In genomic region chr15:74937602-74938371, GRCh38 we compare ENCODE assay signal across 1 cellular context.
A peak's percentile ranks its signal among the peaks of the same experiment; 100 is the strongest.
TF ChIP-seq lines count a peak whose summit lies in the region.

Gene COX5A (minus strand): TSS chr15:74938073. CDS start chr15:74938014, 59 bp downstream.

TF ChIP-seq in K562, 482 proteins besides CTCF, POLR2A, EP300 and RAD21 (continued from another document and continues in another):
- TF ChIP-seq RREB1 (CRISPR knock-in tag; IDR thresholded peaks at IDR 0.05) (no peak), KLF1 (tag; IDR thresholded peaks at IDR 0.05) (peak; percentile 41; the same call in 1 of the 2 replicates), TRIM24 (IDR thresholded peaks at IDR 0.05) (0 out of 4 replicates have a peak, but pooled peaks of 1 of the 2 experiments have one; percentile 11), E2F3 (CRISPR knock-in tag; IDR thresholded peaks at IDR 0.05) (0 out of 2 replicates have a peak, but pooled peaks have one; percentile 48), ZNF274 (IDR thresholded peaks at IDR 0.05; ENCODE audit: borderline replicate concordance, low read depth, low read length) (no peak), FOXK1 (CRISPR knock-in tag; IDR thresholded peaks at IDR 0.05; ENCODE audit: borderline replicate concordance) (no peak), U2AF1 (optimal IDR thresholded peaks at IDR 0.05; ENCODE audit: low read depth, low read length) (peak; percentile 52), SUPT5H (IDR thresholded peaks at IDR 0.05) (peak; percentile 92), TEAD1 (CRISPR knock-in tag; IDR thresholded peaks at IDR 0.05) (peak in 1 of 2 experiments; percentile 62; a peak in 2 of 4 replicates), KLF16 (IDR thresholded peaks at IDR 0.05) (peak; percentile 60; the same call in 1 of the 2 replicates), ZNF253 (CRISPR knock-in tag; conservative IDR thresholded peaks at IDR 0.05) (no peak), RHOXF2B (CRISPR knock-in tag; conservative IDR thresholded peaks at IDR 0.05) (no peak), USF2 (CRISPR knock-in tag; IDR thresholded peaks at IDR 0.05) (peak; percentile 92), BCOR (IDR thresholded peaks at IDR 0.05) (peak; percentile 41; the same call in 1 of the 2 replicates), FOXM1 (IDR thresholded peaks at IDR 0.05; ENCODE audit: low read depth) (no peak), FOXM1 (CRISPR knock-in tag; IDR thresholded peaks at IDR 0.05; ENCODE audit: low read depth) (peak; percentile 90; the same call in 1 of the 2 replicates), MAFF (IDR thresholded peaks at IDR 0.05; ENCODE audit: low read length) (no peak), SP1 (CRISPR knock-in tag; IDR thresholded peaks at IDR 0.05) (peak; percentile 67; the same call in 1 of the 2 replicates), MGA (IDR thresholded peaks at IDR 0.05) (peak; percentile 6; the same call in 1 of the 2 replicates), ZNF354B (CRISPR knock-in tag; IDR thresholded peaks at IDR 0.05) (no peak), ETV1 (tag; conservative IDR thresholded peaks at IDR 0.05; ENCODE audit: low read depth) (no peak), PHB2 (IDR thresholded peaks at IDR 0.05; ENCODE audit: low read depth) (no peak), ELK1 (CRISPR knock-in tag; IDR thresholded peaks at IDR 0.05) (no peak), ELF4 (CRISPR knock-in tag; IDR thresholded peaks at IDR 0.05) (no peak), GTF3C2 (IDR thresholded peaks at IDR 0.05; ENCODE audit: borderline replicate concordance, extremely low read depth, insufficient read length) (no peak)
- TF ChIP-seq, protein P1, sequence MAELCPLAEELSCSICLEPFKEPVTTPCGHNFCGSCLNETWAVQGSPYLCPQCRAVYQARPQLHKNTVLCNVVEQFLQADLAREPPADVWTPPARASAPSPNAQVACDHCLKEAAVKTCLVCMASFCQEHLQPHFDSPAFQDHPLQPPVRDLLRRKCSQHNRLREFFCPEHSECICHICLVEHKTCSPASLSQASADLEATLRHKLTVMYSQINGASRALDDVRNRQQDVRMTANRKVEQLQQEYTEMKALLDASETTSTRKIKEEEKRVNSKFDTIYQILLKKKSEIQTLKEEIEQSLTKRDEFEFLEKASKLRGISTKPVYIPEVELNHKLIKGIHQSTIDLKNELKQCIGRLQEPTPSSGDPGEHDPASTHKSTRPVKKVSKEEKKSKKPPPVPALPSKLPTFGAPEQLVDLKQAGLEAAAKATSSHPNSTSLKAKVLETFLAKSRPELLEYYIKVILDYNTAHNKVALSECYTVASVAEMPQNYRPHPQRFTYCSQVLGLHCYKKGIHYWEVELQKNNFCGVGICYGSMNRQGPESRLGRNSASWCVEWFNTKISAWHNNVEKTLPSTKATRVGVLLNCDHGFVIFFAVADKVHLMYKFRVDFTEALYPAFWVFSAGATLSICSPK (IDR thresholded peaks at IDR 0.05; ENCODE audit: borderline replicate concordance) = no peak; the same call in 1 of the 2 replicates
- TF ChIP-seq, protein P2, sequence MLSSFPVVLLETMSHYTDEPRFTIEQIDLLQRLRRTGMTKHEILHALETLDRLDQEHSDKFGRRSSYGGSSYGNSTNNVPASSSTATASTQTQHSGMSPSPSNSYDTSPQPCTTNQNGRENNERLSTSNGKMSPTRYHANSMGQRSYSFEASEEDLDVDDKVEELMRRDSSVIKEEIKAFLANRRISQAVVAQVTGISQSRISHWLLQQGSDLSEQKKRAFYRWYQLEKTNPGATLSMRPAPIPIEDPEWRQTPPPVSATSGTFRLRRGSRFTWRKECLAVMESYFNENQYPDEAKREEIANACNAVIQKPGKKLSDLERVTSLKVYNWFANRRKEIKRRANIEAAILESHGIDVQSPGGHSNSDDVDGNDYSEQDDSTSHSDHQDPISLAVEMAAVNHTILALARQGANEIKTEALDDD (IDR thresholded peaks at IDR 0.05) = no peak
